In the genomic region with DNA sequence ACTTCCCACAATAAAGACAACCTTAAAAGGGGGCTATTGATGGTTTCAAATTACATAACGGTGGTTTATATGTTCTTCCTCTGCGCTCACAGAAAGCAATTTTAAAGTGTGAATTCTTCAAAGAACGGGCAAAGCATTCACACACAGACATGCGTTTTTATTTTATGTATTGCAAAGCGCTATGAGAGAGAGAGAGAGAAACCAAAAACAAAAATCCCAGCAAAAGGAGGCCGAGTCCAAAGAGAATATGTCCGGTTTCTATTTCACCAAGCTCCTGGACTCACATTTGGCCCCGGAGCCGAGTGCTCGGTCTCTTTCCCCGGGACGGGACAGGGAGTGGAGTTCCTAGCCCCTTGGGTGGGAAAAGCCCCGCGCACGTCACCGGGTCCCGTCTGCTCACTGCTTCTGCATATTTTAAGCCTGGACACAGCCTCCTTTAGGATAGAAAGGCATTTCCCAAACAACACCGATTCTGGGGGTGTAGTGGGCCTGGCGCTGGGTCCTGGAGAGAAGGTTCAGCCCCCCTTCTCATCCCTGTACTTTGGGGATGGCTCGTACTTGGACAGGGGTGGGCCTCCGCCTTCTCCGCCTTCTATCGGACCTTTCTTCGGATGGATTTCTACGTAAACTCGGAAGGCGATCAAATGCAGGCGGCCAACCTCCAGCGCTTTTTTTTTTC, we compare ENCODE assay signal across 1 cellular context.
TF ChIP-seq lines count a peak whose summit lies in the region.

No MANE protein-coding gene starts in this region.

TF ChIP-seq in WTC11, 78 proteins besides CTCF, POLR2A, EP300 and RAD21:
- no peak for TF ChIP-seq EMX1 (CRISPR knock-in tag; IDR thresholded peaks at IDR 0.05)
- no peak for TF ChIP-seq CDX4 (CRISPR knock-in tag; IDR thresholded peaks at IDR 0.05; ENCODE audit: borderline replicate concordance)
- no peak for TF ChIP-seq NR1H2 (CRISPR knock-in tag; IDR thresholded peaks at IDR 0.05)
- TF ChIP-seq GABPB1 (CRISPR knock-in tag; IDR thresholded peaks at IDR 0.05) = no peak
- TF ChIP-seq SMAD4 (CRISPR knock-in tag; IDR thresholded peaks at IDR 0.05) = no peak
- no peak for TF ChIP-seq ZNF396 (CRISPR knock-in tag; IDR thresholded peaks at IDR 0.05; ENCODE audit: borderline replicate concordance)
- TF ChIP-seq AFF4 (CRISPR knock-in tag; IDR thresholded peaks at IDR 0.05; ENCODE audit: borderline replicate concordance) = no peak
- TF ChIP-seq FOXK1 (CRISPR knock-in tag; IDR thresholded peaks at IDR 0.05) = no peak
- no peak for TF ChIP-seq E2F5 (CRISPR knock-in tag; IDR thresholded peaks at IDR 0.05)
- TF ChIP-seq JAZF1 (CRISPR knock-in tag; IDR thresholded peaks at IDR 0.05) = no peak
- TF ChIP-seq CREB1 (CRISPR knock-in tag; IDR thresholded peaks at IDR 0.05) = no peak
- TF ChIP-seq, protein P1, sequence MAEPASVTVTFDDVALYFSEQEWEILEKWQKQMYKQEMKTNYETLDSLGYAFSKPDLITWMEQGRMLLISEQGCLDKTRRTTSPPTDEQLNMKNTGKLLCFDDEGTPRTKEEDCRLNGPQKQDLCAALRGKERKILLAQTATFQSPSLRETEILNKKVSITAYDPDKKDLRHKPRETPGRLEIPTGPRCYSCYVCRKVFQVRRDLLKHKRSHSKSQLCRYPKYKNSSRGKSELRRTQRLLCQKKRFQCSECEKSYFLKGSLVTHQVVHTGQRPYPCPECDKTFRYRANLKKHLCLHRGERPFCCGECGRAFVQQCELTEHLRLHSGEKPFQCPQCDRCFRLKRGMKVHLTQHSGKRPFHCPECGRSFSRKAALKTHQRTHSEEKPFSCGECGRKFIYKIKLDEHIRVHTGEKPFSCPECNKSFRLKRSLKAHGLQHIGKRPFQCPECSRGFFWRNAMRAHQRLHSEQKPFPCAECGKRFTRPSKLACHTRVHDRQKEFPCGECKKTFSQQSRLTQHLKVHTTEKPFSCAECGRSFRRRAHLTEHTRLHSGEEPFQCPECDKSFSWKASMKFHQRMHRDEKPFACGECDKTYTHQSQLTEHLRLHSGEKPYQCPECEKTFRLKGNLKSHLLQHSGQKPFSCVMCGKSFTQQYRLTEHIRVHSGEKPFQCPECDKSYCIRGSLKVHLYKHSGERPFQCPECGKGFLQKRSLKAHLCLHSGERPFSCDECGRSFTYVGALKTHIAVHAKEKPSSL (CRISPR knock-in tag; conservative IDR thresholded peaks at IDR 0.05) = no peak
- TF ChIP-seq ZNF671 (CRISPR knock-in tag; IDR thresholded peaks at IDR 0.05) = no peak
- TF ChIP-seq ZNF423 (CRISPR knock-in tag; IDR thresholded peaks at IDR 0.05) = no peak
- no peak for TF ChIP-seq MXD4 (CRISPR knock-in tag; IDR thresholded peaks at IDR 0.05; ENCODE audit: borderline replicate concordance)
- TF ChIP-seq FOXP4 (CRISPR knock-in tag; IDR thresholded peaks at IDR 0.05) = no peak
- TF ChIP-seq TEAD1 (CRISPR knock-in tag; IDR thresholded peaks at IDR 0.05) = no peak
TF ChIP-seq in WTC11: peak in this region for 0.
